Comparison of ENCODE assay signal across 8 cellular contexts in the genomic region with DNA sequence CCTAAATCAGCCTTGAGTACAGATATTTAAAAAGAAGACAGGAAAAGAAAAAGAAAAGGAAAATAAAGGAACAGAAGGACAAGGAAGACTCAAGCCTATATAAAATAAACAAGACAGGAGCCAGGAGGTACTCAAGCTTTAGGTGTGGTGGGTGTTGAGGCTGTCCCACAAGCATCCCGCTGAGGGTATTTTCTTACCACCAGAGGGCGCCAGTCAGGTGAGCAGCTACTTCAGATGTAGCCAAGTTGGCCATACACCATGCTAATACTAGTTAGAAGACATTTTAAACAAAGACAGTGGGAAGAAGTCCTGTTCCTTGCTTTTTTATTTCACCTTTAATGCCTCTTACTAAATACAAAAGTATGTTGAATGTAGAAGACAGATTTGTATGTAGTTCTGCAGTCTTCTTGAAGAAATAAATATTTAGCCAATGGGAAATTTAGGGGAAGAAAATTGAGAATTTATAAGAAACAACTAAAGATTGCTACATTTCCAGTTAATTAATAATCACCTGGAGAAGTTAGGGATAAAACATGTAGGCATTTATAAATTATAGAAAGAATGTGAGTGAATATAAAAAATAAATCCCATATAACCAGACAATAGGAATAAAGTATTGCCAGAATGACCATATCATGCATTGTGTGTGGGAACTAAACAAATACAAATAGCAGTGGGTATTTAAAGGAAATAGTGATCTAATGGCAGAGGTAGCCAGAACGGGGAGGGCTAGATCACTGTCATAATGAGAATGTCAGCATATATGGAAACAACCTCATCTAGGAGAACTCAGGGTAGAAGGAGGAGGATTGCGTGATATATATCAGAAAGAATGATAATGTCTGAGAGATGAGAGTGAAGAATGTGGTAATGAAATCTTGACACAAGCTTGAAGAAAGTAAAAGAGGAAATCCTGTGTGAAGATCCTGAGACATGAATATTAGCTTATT.
DNase-seq lines count a peak whose midpoint lies in the region; ATAC-seq, FAIRE-seq and TF ChIP-seq lines count a peak whose summit lies in the region.

No MANE protein-coding gene starts in this region.

- no peaks in the 10 kb centered on the region for H3K36me3 ChIP-seq in H1 (ENCODE audit: control insufficient read depth in 2 of 4, insufficient read depth in 4 of 4, low read length in 3 of 4)
- no peaks in the 10 kb centered on the region for H3K36me3 ChIP-seq in naive thymus-derived CD4-positive, alpha-beta T cell (ENCODE audit: control insufficient read depth in 2 of 3, insufficient read depth in 3 of 3, low read length in 3 of 3)

- H3K9me3 ChIP-seq in H1 (ENCODE audit: insufficient read depth in 2 of 2, low read depth in 1 of 2, low read length in 1 of 2) = no peaks in the 10 kb centered on the region
- H3K9me3 ChIP-seq in naive thymus-derived CD4-positive, alpha-beta T cell (ENCODE audit: control insufficient read depth in 2 of 3, low read length in 3 of 3) = no peaks in the 10 kb centered on the region

- H3K4me2 ChIP-seq in H1 (ENCODE audit: insufficient read depth in 1 of 2, low read depth in 2 of 2, low read length in 2 of 2) = no peak overlapping the region

- H3K4ac ChIP-seq in H1 (replicated peaks; ENCODE audit: insufficient read length, low read depth, low read length) = no peak overlapping the region

- no peak overlapping the region for H3K14ac ChIP-seq in H1 (ENCODE audit: insufficient read length)

- H3K4me1 Mint-ChIP-seq in activated CD4-positive, alpha-beta memory T cell treated with anti-CD3 and anti-CD28 coated beads for 36 hours (ENCODE audit: low read depth) = no peaks in the 10 kb centered on the region
- peaks cover 0 to 7% (median 0%) of the 10 kb centered on the region in 7 donors for H3K4me1 Mint-ChIP-seq in naive thymus-derived CD4-positive, alpha-beta T cell

- H3K9ac ChIP-seq in H1 (replicated peaks in 1 of 4; ENCODE audit: extremely low read depth in 1 of 4, low read depth in 3 of 4, low read length in 3 of 4) = no peak overlapping the region

- H3K4me3 Mint-ChIP-seq in activated CD4-positive, alpha-beta memory T cell treated with anti-CD3 and anti-CD28 coated beads for 36 hours = no peak overlapping the region
- no peak overlapping the region for H3K4me3 Mint-ChIP-seq in naive thymus-derived CD4-positive, alpha-beta T cell

- no peaks in the 10 kb centered on the region for H3K27me3 Mint-ChIP-seq in activated CD4-positive, alpha-beta memory T cell treated with anti-CD3 and anti-CD28 coated beads for 36 hours
- H3K27me3 Mint-ChIP-seq in naive thymus-derived CD4-positive, alpha-beta T cell = no peaks in the 10 kb centered on the region

- peaks cover 2% of the 10 kb centered on the region for H3K36me3 Mint-ChIP-seq in activated CD4-positive, alpha-beta memory T cell treated with anti-CD3 and anti-CD28 coated beads for 36 hours
- peaks cover 0 to 7% (median 0%) of the 10 kb centered on the region in 5 donors for H3K36me3 Mint-ChIP-seq in naive thymus-derived CD4-positive, alpha-beta T cell

- no peaks in the 10 kb centered on the region for H3K79me2 ChIP-seq in H1 (ENCODE audit: control insufficient read depth in 1 of 2, insufficient read depth in 2 of 2, low read length in 2 of 2)

- H3K23me2 ChIP-seq in H1 (ENCODE audit: low read depth, low read length) = no peaks in the 10 kb centered on the region

- no peak overlapping the region for H4K5ac ChIP-seq in H1 (ENCODE audit: insufficient read length, low read depth, low read length)

- no peak overlapping the region for H2BK12ac ChIP-seq in H1 (ENCODE audit: low read depth, low read length)

- ATAC-seq in GM18517 (IDR thresholded peaks at IDR 0.05; ENCODE audit: unreplicated experiment) = peak; percentile 88
- ATAC-seq in HG03025 (IDR thresholded peaks at IDR 0.05; ENCODE audit: low FRiP score, unreplicated experiment) = peak; percentile 93
- ATAC-seq in naive thymus-derived CD4-positive, alpha-beta T cell = peak; percentile 76

- TF ChIP-seq POLR2A in H1 (IDR thresholded peaks at IDR 0.05; ENCODE audit: control extremely low read depth in 1 of 2, low read depth in 2 of 2, low read length in 2 of 2) = no peak

- peak; percentile 73 to 74 for TF ChIP-seq RAD21 in H1 (IDR thresholded peaks at IDR 0.05 in 1 of 2, conservative IDR thresholded peaks at IDR 0.05 in 1 of 2; ENCODE audit: low read depth in 2 of 2, low read length in 2 of 2)

- H3K56ac ChIP-seq in H1 (replicated peaks; ENCODE audit: insufficient read length, low read depth, low read length) = no peak overlapping the region

- TF ChIP-seq CTCF in H1 (IDR thresholded peaks at IDR 0.05; ENCODE audit: control extremely low read depth in 1 of 3, insufficient read depth in 1 of 3, low read depth in 1 of 3, low read length in 3 of 3) = peak; percentile 82 to 90 (median 84)

- no peak overlapping the region for H3K18ac ChIP-seq in H1 (ENCODE audit: extremely low read depth, low read length)

- H4K91ac ChIP-seq in H1 (replicated peaks; ENCODE audit: insufficient read length, low read length) = no peak overlapping the region

- H4K20me1 ChIP-seq in H1 (replicated peaks in 1 of 2; ENCODE audit: control insufficient read depth in 1 of 2, insufficient read depth in 2 of 2, low read length in 2 of 2) = no peaks in the 10 kb centered on the region

- no peaks in the 10 kb centered on the region for H3K4me1 ChIP-seq in H1 (replicated peaks in 1 of 4; ENCODE audit: control insufficient read depth in 3 of 4, insufficient read depth in 4 of 4, low read length in 3 of 4)
- no peaks in the 10 kb centered on the region for H3K4me1 ChIP-seq in naive thymus-derived CD4-positive, alpha-beta T cell (ENCODE audit: control insufficient read depth in 2 of 2, insufficient read depth in 2 of 2, low read length in 2 of 2)

- DNase-seq in AML-193 (lab: John Stamatoyannopoulos, UW) (peak; percentile 73 to 75), NCI-H748 (lab: John Stamatoyannopoulos, UW; ENCODE audit: unreplicated experiment) (peak; percentile 45), H1 (ENCODE audit: low read depth in 1 of 2, low spot score in 2 of 2) (peak; percentile 49 to 89)
- DNase-seq in activated CD4-positive, alpha-beta memory T cell treated with anti-CD3 and anti-CD28 coated beads for 36 hours = peak; percentile 82
- peak; percentile 37 to 79 (median 68) for DNase-seq in naive thymus-derived CD4-positive, alpha-beta T cell
- peak; percentile 61 for DNase-seq in stimulated activated naive CD4-positive, alpha-beta T cell treated with Interleukin-2 at 50 U/mL for 16 hours (lab: John Stamatoyannopoulos, UW)

- H3K27ac ChIP-seq in H1 (ENCODE audit: low read depth, low read length) = no peak overlapping the region
- H3K27ac ChIP-seq in naive thymus-derived CD4-positive, alpha-beta T cell (ENCODE audit: low read depth, low read length) = no peak overlapping the region

- H2BK120ac ChIP-seq in H1 (replicated peaks; ENCODE audit: low read depth, low read length) = no peak overlapping the region

- H3K9me3 Mint-ChIP-seq in activated CD4-positive, alpha-beta memory T cell treated with anti-CD3 and anti-CD28 coated beads for 36 hours = no peaks in the 10 kb centered on the region
- H3K9me3 Mint-ChIP-seq in naive thymus-derived CD4-positive, alpha-beta T cell = peaks cover 0 to 2% (median 0%) of the 10 kb centered on the region in 11 donors

- POLR2A ChIA-PET in activated CD4-positive, alpha-beta memory T cell treated with anti-CD3 and anti-CD28 coated beads for 36 hours (lab: Charles Lee) = no interaction called here
- POLR2A ChIA-PET in H1 (lab: Charles Lee; ENCODE audit: partially characterized antibody) = no interaction called here
- POLR2A ChIA-PET in naive thymus-derived CD4-positive, alpha-beta T cell (lab: Charles Lee) = no interaction called here

- CTCF ChIA-PET in activated CD4-positive, alpha-beta memory T cell treated with anti-CD3 and anti-CD28 coated beads for 36 hours (lab: Charles Lee) = interaction anchor here (0.5 to 3.1 kb wide), 34 partner anchors 9 to 481 kb away, joined by 3 to 19 read pairs (median 5); a partner anchor contains a TSS
- CTCF ChIA-PET in H1 (lab: Charles Lee; ENCODE audit: partially characterized antibody) = interaction anchor here (0.6 to 4.0 kb wide), 47 partner anchors 9 to 847 kb away, joined by 3 to 28 read pairs (median 4); a partner anchor contains a TSS
- CTCF ChIA-PET in naive thymus-derived CD4-positive, alpha-beta T cell (lab: Charles Lee) = interaction anchor here (0.6 to 2.8 kb wide), 14 partner anchors 9 to 446 kb away, joined by 3 to 15 read pairs (median 4); a partner anchor contains a TSS

- no peaks in the 10 kb centered on the region for H3K27me3 ChIP-seq in H1 (replicated peaks in 1 of 4; ENCODE audit: control insufficient read depth in 3 of 4, extremely low read depth in 1 of 4, insufficient read depth in 3 of 4, low read length in 3 of 4)
- H3K27me3 ChIP-seq in naive thymus-derived CD4-positive, alpha-beta T cell (ENCODE audit: control insufficient read depth in 2 of 2, insufficient read depth in 2 of 2, low read length in 2 of 2) = no peaks in the 10 kb centered on the region

- 44% methylated on average over 4 of the region's 4 CpGs; no CpG with 5 or more reads in 1 of the 2 experiments for WGBS in H1 (ENCODE audit: extremely low coverage in 1 of 2, insufficient coverage in 1 of 2, insufficient read length in 1 of 2, insufficient replicate concordance in 2 of 2, low coverage in 1 of 2, low lambda C conversion rate in 2 of 2, missing lambda C conversion rate in 1 of 2), 2 experiments

- no peak overlapping the region for H3K23ac ChIP-seq in H1 (ENCODE audit: insufficient read length)

- no peak overlapping the region for H2BK5ac ChIP-seq in H1 (ENCODE audit: low read depth, low read length)

- H3K27ac Mint-ChIP-seq in activated CD4-positive, alpha-beta memory T cell treated with anti-CD3 and anti-CD28 coated beads for 36 hours = no peak overlapping the region
- H3K27ac Mint-ChIP-seq in naive thymus-derived CD4-positive, alpha-beta T cell = peak overlapping the region in 1 of 9 donors; percentile 15

- no peak overlapping the region for H2AK5ac ChIP-seq in H1 (ENCODE audit: low read depth, low read length)

- H4K8ac ChIP-seq in H1 (ENCODE audit: extremely low read depth, insufficient read depth, low read length) = no peak overlapping the region

- no peak overlapping the region for H2AFZ ChIP-seq in H1 (ENCODE audit: low read length)

- H3K4me3 ChIP-seq in H1 (ENCODE audit: extremely low read depth in 1 of 4, insufficient read depth in 2 of 4, low read depth in 3 of 4, low read length in 4 of 4) = no peak overlapping the region
- no peak overlapping the region for H3K4me3 ChIP-seq in naive thymus-derived CD4-positive, alpha-beta T cell (ENCODE audit: low read length)

- no peak overlapping the region for H2BK15ac ChIP-seq in H1 (ENCODE audit: low read length)

- TF ChIP-seq EP300 in H1 (IDR thresholded peaks at IDR 0.05; ENCODE audit: borderline replicate concordance in 1 of 2, low read depth in 2 of 2, low read length in 2 of 2) = no peak

- H3K79me1 ChIP-seq in H1 (ENCODE audit: low read depth, low read length) = no peaks in the 10 kb centered on the region

- no peak overlapping the region for H2BK20ac ChIP-seq in H1 (ENCODE audit: low read length)

- peak; percentile 97 for FAIRE-seq in H1 (lab: Jason Lieb, UNC)

- intact Hi-C loops in activated CD4-positive, alpha-beta memory T cell treated with anti-CD3 and anti-CD28 coated beads for 36 hours (cut with micrococcal nuclease) = loop anchor here (1.0 to 5.0 kb wide), 4 partner anchors 82 to 446 kb away; a partner anchor contains a TSS
- intact Hi-C loops in naive thymus-derived CD4-positive, alpha-beta T cell (cut with micrococcal nuclease) = loop anchor here (1.0 kb wide), 5 partner anchors 82 to 446 kb away; no protein-coding TSS in a partner anchor
